Comparison of ENCODE assay signal across 21 cellular contexts in genomic region chr2:164597988-164598387, GRCh38. TPM values are rescaled to one million over a fixed set of nuclear protein-coding genes. Genes with fewer than 3 reads are reported as not detected.
DNase-seq lines count a peak whose midpoint lies in the region; ATAC-seq, FAIRE-seq and TF ChIP-seq lines count a peak whose summit lies in the region.
"Had no signal": no experiment of that assay in that cellular context is flagged by ENCODE, and none has a peak within 500 bp of the region (broad histone marks: within the 10 kb centered on the region; RNA-seq: fewer than 3 reads in every experiment).

No MANE protein-coding gene starts in this region.

- H3K23ac ChIP-seq in H1 (ENCODE audit: insufficient read length): no peak overlapping the region

- H4K91ac ChIP-seq in H1 (replicated peaks; ENCODE audit: insufficient read length, low read length): no peak overlapping the region

- TF ChIP-seq POLR2A in H1 (IDR thresholded peaks at IDR 0.05; ENCODE audit: control extremely low read depth in 1 of 2, low read depth in 2 of 2, low read length in 2 of 2): no peak

- H3K9ac ChIP-seq in SK-N-SH (no peak overlapping the region), H1 (replicated peaks in 1 of 4; ENCODE audit: extremely low read depth in 1 of 4, low read depth in 3 of 4, low read length in 3 of 4) (no peak overlapping the region)

- H3K18ac ChIP-seq in H1 (ENCODE audit: extremely low read depth, low read length): no peak overlapping the region

- peak overlapping the region; percentile 13; the same call in 1 of the 2 replicates for H2BK15ac ChIP-seq in H1 (ENCODE audit: low read length)

- H2BK20ac ChIP-seq in H1 (ENCODE audit: low read length): no peak overlapping the region

- H3K4me1 Mint-ChIP-seq in naive thymus-derived CD4-positive, alpha-beta T cell: no peaks in the 10 kb centered on the region
- H3K4me1 Mint-ChIP-seq: CD8-positive, alpha-beta memory T cell had no signal

- peaks cover 0 to 7% of the 10 kb centered on the region in 2 experiments for H3K36me3 ChIP-seq in SK-N-SH (replicated peaks in 1 of 2; ENCODE audit: control insufficient read depth in 1 of 2, insufficient read depth in 2 of 2, low read length in 1 of 2)
- no peaks in the 10 kb centered on the region for H3K36me3 ChIP-seq in H1 (ENCODE audit: control insufficient read depth in 2 of 4, insufficient read depth in 4 of 4, low read length in 3 of 4)
- H3K36me3 ChIP-seq in naive thymus-derived CD4-positive, alpha-beta T cell (ENCODE audit: control insufficient read depth in 2 of 3, insufficient read depth in 3 of 3, low read length in 3 of 3): no peaks in the 10 kb centered on the region

- no peak overlapping the region for H3K14ac ChIP-seq in H1 (ENCODE audit: insufficient read length)

- H2BK5ac ChIP-seq in H1 (ENCODE audit: low read depth, low read length): no peak overlapping the region

- H3K79me2 ChIP-seq in SK-N-SH (ENCODE audit: insufficient read depth): peaks cover 30% of the 10 kb centered on the region
- no peaks in the 10 kb centered on the region for H3K79me2 ChIP-seq in H1 (ENCODE audit: control insufficient read depth in 1 of 2, insufficient read depth in 2 of 2, low read length in 2 of 2)

- H3K4me1 ChIP-seq in SK-N-SH (ENCODE audit: control insufficient read depth in 1 of 2, insufficient read depth in 2 of 2, low read depth in 1 of 2, low read length in 1 of 2) (peaks cover 0 to 14% of the 10 kb centered on the region in 2 experiments; a peak in 2 of 4 replicates), H1 (replicated peaks in 1 of 4; ENCODE audit: control insufficient read depth in 3 of 4, insufficient read depth in 4 of 4, low read length in 3 of 4) (peaks cover 0 to 2% (median 0%) of the 10 kb centered on the region in 4 experiments; a peak in 1 of 7 replicates)
- H3K4me1 ChIP-seq in naive thymus-derived CD4-positive, alpha-beta T cell (ENCODE audit: control insufficient read depth in 2 of 2, insufficient read depth in 2 of 2, low read length in 2 of 2): no peaks in the 10 kb centered on the region

- no peaks in the 10 kb centered on the region for H3K9me3 ChIP-seq in SK-N-SH
- no peaks in the 10 kb centered on the region for H3K9me3 ChIP-seq in H1 (ENCODE audit: insufficient read depth in 2 of 2, low read depth in 1 of 2, low read length in 1 of 2)
- H3K9me3 ChIP-seq in naive thymus-derived CD4-positive, alpha-beta T cell (ENCODE audit: control insufficient read depth in 2 of 3, low read length in 3 of 3): no peaks in the 10 kb centered on the region

- H4K20me1 ChIP-seq in SK-N-SH (ENCODE audit: insufficient read depth) (no peaks in the 10 kb centered on the region), H1 (replicated peaks in 1 of 2; ENCODE audit: control insufficient read depth in 1 of 2, insufficient read depth in 2 of 2, low read length in 2 of 2) (no peaks in the 10 kb centered on the region)

- H3K79me1 ChIP-seq in H1 (ENCODE audit: low read depth, low read length): no peaks in the 10 kb centered on the region; the same call in 1 of the 2 replicates

- no peak overlapping the region for H2BK12ac ChIP-seq in H1 (ENCODE audit: low read depth, low read length)

- H4K8ac ChIP-seq in H1 (ENCODE audit: extremely low read depth, insufficient read depth, low read length): no peak overlapping the region

- ATAC-seq in SK-N-SH treated with all-trans-retinoic acid at 6 μM for 48 hours: no peak
- ATAC-seq in HG03520 (IDR thresholded peaks at IDR 0.05; ENCODE audit: unreplicated experiment): no peak
- no peak for ATAC-seq in naive thymus-derived CD4-positive, alpha-beta T cell
- no peak for ATAC-seq in HG03378 (IDR thresholded peaks at IDR 0.05; ENCODE audit: unreplicated experiment)
- ATAC-seq: Panc1 had no signal

- H3K4me3 ChIP-seq in SK-N-SH (ENCODE audit: low read depth in 2 of 2, low read length in 1 of 2) (no peak overlapping the region), H1 (ENCODE audit: extremely low read depth in 1 of 4, insufficient read depth in 2 of 4, low read depth in 3 of 4, low read length in 4 of 4) (no peak overlapping the region)
- H3K4me3 ChIP-seq in naive thymus-derived CD4-positive, alpha-beta T cell (ENCODE audit: low read length): no peak overlapping the region

- no peak overlapping the region for H2BK120ac ChIP-seq in H1 (replicated peaks; ENCODE audit: low read depth, low read length)

- H4K5ac ChIP-seq in H1 (ENCODE audit: insufficient read length, low read depth, low read length): no peak overlapping the region

- CTCF ChIA-PET in SK-N-SH (lab: Yijun Ruan, JAX) (interaction anchor here (0.8 to 5.9 kb wide), 6 partner anchors 10 to 1429 kb away, joined by 3 to 48 read pairs (median 4); no protein-coding TSS in a partner anchor), H1 (lab: Charles Lee; ENCODE audit: partially characterized antibody) (interaction anchor here (0.8 to 5.0 kb wide), 8 partner anchors 9 to 60 kb away, joined by 3 to 26 read pairs (median 4); no protein-coding TSS in a partner anchor)
- CTCF ChIA-PET in naive thymus-derived CD4-positive, alpha-beta T cell (lab: Charles Lee): no interaction called here

- H3F3A ChIP-seq in SK-N-SH (replicated peaks; ENCODE audit: insufficient read depth): peaks cover 15% of the 10 kb centered on the region

- peaks cover 0 to 12% (median 0%) of the 10 kb centered on the region in 11 donors for H3K9me3 Mint-ChIP-seq in naive thymus-derived CD4-positive, alpha-beta T cell

- no peak overlapping the region for H3K4ac ChIP-seq in H1 (replicated peaks; ENCODE audit: insufficient read length, low read depth, low read length)

- no peak for TF ChIP-seq EP300 in SK-N-SH (IDR thresholded peaks at IDR 0.05; ENCODE audit: borderline replicate concordance in 1 of 2, low read depth in 1 of 2, low read length in 1 of 2)
- TF ChIP-seq EP300 in H1 (IDR thresholded peaks at IDR 0.05; ENCODE audit: borderline replicate concordance in 1 of 2, low read depth in 2 of 2, low read length in 2 of 2): no peak

- H3K27me3 Mint-ChIP-seq in naive thymus-derived CD4-positive, alpha-beta T cell: no peaks in the 10 kb centered on the region
- H3K27me3 Mint-ChIP-seq: CD8-positive, alpha-beta memory T cell had no signal

- no peaks in the 10 kb centered on the region for H3K27me3 ChIP-seq in SK-N-SH (ENCODE audit: insufficient read depth)
- H3K27me3 ChIP-seq in H1 (replicated peaks in 1 of 4; ENCODE audit: control insufficient read depth in 3 of 4, extremely low read depth in 1 of 4, insufficient read depth in 3 of 4, low read length in 3 of 4): no peaks in the 10 kb centered on the region
- H3K27me3 ChIP-seq in naive thymus-derived CD4-positive, alpha-beta T cell (ENCODE audit: control insufficient read depth in 2 of 2, insufficient read depth in 2 of 2, low read length in 2 of 2): no peaks in the 10 kb centered on the region

- POLR2A ChIA-PET in SK-N-SH (lab: Yijun Ruan, JAX): no interaction called here
- POLR2A ChIA-PET in H1 (lab: Charles Lee; ENCODE audit: partially characterized antibody): interaction anchor here (1.1 kb wide), 1 partner anchor 24 kb away, joined by 3 read pairs; no protein-coding TSS in a partner anchor
- POLR2A ChIA-PET in naive thymus-derived CD4-positive, alpha-beta T cell (lab: Charles Lee): no interaction called here

- no peak overlapping the region for H3K27ac Mint-ChIP-seq in naive thymus-derived CD4-positive, alpha-beta T cell
- H3K27ac Mint-ChIP-seq: CD8-positive, alpha-beta memory T cell had no signal

- no peaks in the 10 kb centered on the region for H3K23me2 ChIP-seq in H1 (ENCODE audit: low read depth, low read length)

- no peak overlapping the region for H3K4me3 Mint-ChIP-seq in naive thymus-derived CD4-positive, alpha-beta T cell
- H3K4me3 Mint-ChIP-seq: CD8-positive, alpha-beta memory T cell had no signal

- 44% methylated on average over 2 of the region's 2 CpGs for WGBS in SK-N-SH (ENCODE audit: low lambda C conversion rate)
- 92% methylated on average over 2 of the region's 2 CpGs; no CpG with 5 or more reads in 1 of the 2 experiments for WGBS in H1 (ENCODE audit: extremely low coverage in 1 of 2, insufficient coverage in 1 of 2, insufficient read length in 1 of 2, insufficient replicate concordance in 2 of 2, low coverage in 1 of 2, low lambda C conversion rate in 2 of 2, missing lambda C conversion rate in 1 of 2), 2 experiments

- DNase-seq in SK-N-SH (no peak), OCI-M1 (lab: John Stamatoyannopoulos, UW) (peak; percentile 27), H1 (ENCODE audit: low read depth in 1 of 2, low spot score in 2 of 2) (no peak)
- DNase-seq in naive thymus-derived CD4-positive, alpha-beta T cell: no peak
- DNase-seq: Calu3; CD8-positive, alpha-beta memory T cell; KG1; NCI-H1092; NCI-H1436; NCI-H187 treated with DMSO at 0.1 percent for 48 hours; NCI-H2107; NCI-H446 treated with DMSO at 0.1 percent for 48 hours; NCI-H526 treated with DMSO at 0.1 percent for 48 hours; SIG-M5 had no signal

- no peak overlapping the region for H3K27ac ChIP-seq in SK-N-SH (ENCODE audit: low read depth in 2 of 2, low read length in 1 of 2)
- no peak overlapping the region for H3K27ac ChIP-seq in H1 (ENCODE audit: low read depth, low read length)
- no peak overlapping the region for H3K27ac ChIP-seq in naive thymus-derived CD4-positive, alpha-beta T cell (ENCODE audit: low read depth, low read length)
- H3K27ac ChIP-seq: C4-2B had no signal

- H2AFZ ChIP-seq in SK-N-SH (ENCODE audit: low read depth) (no peak overlapping the region), H1 (ENCODE audit: low read length) (no peak overlapping the region)

- no peak for TF ChIP-seq RAD21 in SK-N-SH (IDR thresholded peaks at IDR 0.05; ENCODE audit: low read length)
- TF ChIP-seq RAD21 in H1 (IDR thresholded peaks at IDR 0.05 in 1 of 2, conservative IDR thresholded peaks at IDR 0.05 in 1 of 2; ENCODE audit: low read depth in 2 of 2, low read length in 2 of 2): no peak

- no peaks in the 10 kb centered on the region for H3K36me3 Mint-ChIP-seq in naive thymus-derived CD4-positive, alpha-beta T cell
- H3K36me3 Mint-ChIP-seq: CD8-positive, alpha-beta memory T cell had no signal

- no peak for TF ChIP-seq CTCF in SK-N-SH (IDR thresholded peaks at IDR 0.05)
- TF ChIP-seq CTCF in H1 (IDR thresholded peaks at IDR 0.05; ENCODE audit: control extremely low read depth in 1 of 3, insufficient read depth in 1 of 3, low read depth in 1 of 3, low read length in 3 of 3): no peak

- intact Hi-C loops in naive thymus-derived CD4-positive, alpha-beta T cell (cut with micrococcal nuclease): no loop called here

- H3K4me2 ChIP-seq in SK-N-SH (0 out of 2 replicates have a peak overlapping the region, but pooled peaks have one; percentile 0), H1 (ENCODE audit: insufficient read depth in 1 of 2, low read depth in 2 of 2, low read length in 2 of 2) (no peak overlapping the region)

- FAIRE-seq in H1 (lab: Jason Lieb, UNC): no peak

- H3K9me2 ChIP-seq in SK-N-SH: no peaks in the 10 kb centered on the region

- H2AK5ac ChIP-seq in H1 (ENCODE audit: low read depth, low read length): no peak overlapping the region

- no peak overlapping the region for H3K56ac ChIP-seq in H1 (replicated peaks; ENCODE audit: insufficient read length, low read depth, low read length)

RNA-seq across cellular contexts. Expression of gene GRB14, which starts 23.3 kb away (rescaled TPM):
- polyA plus RNA-seq in SK-N-SH (2012; rRNA removed): 3.9 and 6.4 TPM in 2 replicates
- polyA plus RNA-seq in SK-N-SH (2012; cell fraction: cytosol; rRNA removed): 3.9 and 5.1 TPM in 2 replicates
- polyA plus RNA-seq in SK-N-SH (2012; cell fraction: nucleus; rRNA removed): 15.8 and 20.5 TPM in 2 replicates
- total RNA-seq in H1 (2021; fragmentation: NEBNext Ultra II Directional; extraction: Animal tissue kit (Norgen Biotek cat#: 25700)): 11.6 and 13.5 TPM in 2 replicates
- 2.4 and 2.5 TPM in 2 replicates for polyA plus RNA-seq in H1 (2011; rRNA removed)
- polyA plus RNA-seq in H1 (2011; cell fraction: cytosol; rRNA removed): 3.4 TPM
- 4.2 TPM for polyA plus RNA-seq in H1 (2011; cell fraction: nucleus; rRNA removed)
- polyA plus RNA-seq in H1 (2012, experiment 1 of 2): 3.2 to 13.9 TPM (median 4.2 TPM) in 4 replicates
- polyA plus RNA-seq in H1 (2012, experiment 2 of 2): 0.83 TPM
- 32.4 TPM for polyA plus RNA-seq in H1 (2013, experiment 1 of 2)
- polyA plus RNA-seq in H1 (2013, experiment 2 of 2): 31.5 TPM
- polyA minus RNA-seq in H1 (2011; rRNA and poly(A)+ RNA removed): 2.1 and 4.6 TPM in 2 replicates
- 6.5 TPM for polyA minus RNA-seq in H1 (2011; cell fraction: cytosol; rRNA and poly(A)+ RNA removed)
- 11.7 TPM for polyA minus RNA-seq in H1 (2011; cell fraction: nucleus; rRNA and poly(A)+ RNA removed)
- not detected for total RNA-seq in naive thymus-derived CD4-positive, alpha-beta T cell
- not detected for polyA plus RNA-seq in naive thymus-derived CD4-positive, alpha-beta T cell
- total RNA-seq: CD8-positive, alpha-beta memory T cell; T-helper 1 cell treated with Interleukin-12 subunit alpha and Interleukin-12 subunit beta and Interleukin-4 antibody, amounts not matched to agents 30 ng/mL and 1 ng/mL, for 36 hours had no signal
- polyA plus RNA-seq: AG04450; CD8-positive, alpha-beta memory T cell had no signal
